In genomic region chr3:149129326-149130123, GRCh38 we compare ENCODE assay signal across 8 cellular contexts. TPM values are rescaled to one million over a fixed set of nuclear protein-coding genes. Genes with fewer than 3 reads are reported as not detected.
DNase-seq lines count a peak whose midpoint lies in the region; ATAC-seq and TF ChIP-seq lines count a peak whose summit lies in the region.

HPS3 (plus strand) TSS chr3:149129638; CDS start chr3:149129724, 86 bp downstream.

- TF ChIP-seq CTCF in BJ (IDR thresholded peaks at IDR 0.05; ENCODE audit: insufficient read depth, low read depth, low read length) (no peak), chondrocyte (IDR thresholded peaks at IDR 0.05) (peak; percentile 28)

- peak; percentile 39 for DNase-seq in BJ (ENCODE audit: low read depth)
- peak; percentile 64 for DNase-seq in GM19240 (ENCODE audit: insufficient read length, low spot score)
- DNase-seq in NCI-H510A treated with DMSO at 0.1 percent for 48 hours (lab: John Stamatoyannopoulos, UW) = peak; percentile 86
- peak; percentile 65 to 72 for DNase-seq in activated CD4-positive, alpha-beta T cell treated with anti-CD3 and anti-CD28 coated beads for 24 hours (ENCODE audit: low read depth in 2 of 2)
- DNase-seq in chondrocyte (ENCODE audit: low spot score) = peak; percentile 94
- DNase-seq in kidney glomerular epithelial cell (lab: John Stamatoyannopoulos, UW) = peak; percentile 76
- DNase-seq in stimulated activated CD4-positive, alpha-beta T cell treated with anti-CD3 and anti-CD28 coated beads, Interleukin-1b, Interleukin-23, amount 100 ng/mL, for 1 hour (ENCODE audit: low read depth in 2 of 2) = peak; percentile 41 to 58

- POLR2A ChIA-PET in BJ (lab: Charles Lee) = interaction anchor here (0.6 to 1.4 kb wide), 3 partner anchors 17 to 385 kb away, joined by 3 to 4 read pairs (median 3); no protein-coding TSS in a partner anchor

- CTCF ChIA-PET in BJ (lab: Yijun Ruan, JAX) = interaction anchor here (0.9 to 2.8 kb wide), 7 partner anchors 9 to 204 kb away, joined by 3 to 16 read pairs (median 6); partner anchors contain the start of gene TM4SF18

- H3K4me3 ChIP-seq in BJ (ENCODE audit: low read depth, low read length) = peak within 1 kb of the TSS; percentile 80

- no peaks in the 10 kb centered on the region for H3K27me3 ChIP-seq in BJ (ENCODE audit: control insufficient read depth, insufficient read depth, low read length)

- peak within 1 kb of the TSS; percentile 81 for H3K4me3 Mint-ChIP-seq in chondrocyte (ENCODE audit: unreplicated experiment)

- peak within 1 kb of the TSS; percentile 93 for H3K27ac Mint-ChIP-seq in chondrocyte (ENCODE audit: unreplicated experiment)

- peaks cover 37% of the 10 kb centered on the region for H3K4me1 Mint-ChIP-seq in chondrocyte (ENCODE audit: low read depth)

- H3K36me3 Mint-ChIP-seq in chondrocyte (ENCODE audit: low read depth) = peaks cover 2% of the 10 kb centered on the region

- ATAC-seq in HG03457 (IDR thresholded peaks at IDR 0.05; ENCODE audit: unreplicated experiment) = peak; percentile 94

- H3K27me3 Mint-ChIP-seq in chondrocyte (ENCODE audit: low read depth) = no peaks in the 10 kb centered on the region

- no peaks in the 10 kb centered on the region for H3K36me3 ChIP-seq in BJ (ENCODE audit: control insufficient read depth, insufficient read depth, low read length)

- H3K9me3 Mint-ChIP-seq in chondrocyte (ENCODE audit: low read depth) = no peaks in the 10 kb centered on the region

RNA-seq across cellular contexts. Expression of gene HPS3, which starts in this region (rescaled TPM):
- 14.6 and 20.0 TPM in 2 replicates for polyA plus RNA-seq in BJ (2011; rRNA removed)
- polyA minus RNA-seq in BJ (2011; rRNA and poly(A)+ RNA removed) = 10.4 and 11.7 TPM in 2 replicates
- 16.2 to 17.5 TPM (median 16.5 TPM) in 3 replicates for total RNA-seq in chondrocyte

Comparison
In these comparisons a context has a peak if more than half of its experiments do, and no peak if none do; other contexts are left out.
1. Peak in every context shown above with its lines: DNase-seq, ATAC-seq and H3K4me3 ChIP-seq.
2. DNase-seq: peak in every context shown above with its lines; median percentile 94 in chondrocyte; 86 in NCI-H510A treated with DMSO at 0.1 percent for 48 hours; 76 in kidney glomerular epithelial cell; 68 in activated CD4-positive, alpha-beta T cell treated with anti-CD3 and anti-CD28 coated beads for 24 hours; 64 in GM19240; 50 in stimulated activated CD4-positive, alpha-beta T cell treated with anti-CD3 and anti-CD28 coated beads, Interleukin-1b, Interleukin-23, amount 100 ng/mL, for 1 hour; 39 in BJ.